In the genomic region with DNA sequence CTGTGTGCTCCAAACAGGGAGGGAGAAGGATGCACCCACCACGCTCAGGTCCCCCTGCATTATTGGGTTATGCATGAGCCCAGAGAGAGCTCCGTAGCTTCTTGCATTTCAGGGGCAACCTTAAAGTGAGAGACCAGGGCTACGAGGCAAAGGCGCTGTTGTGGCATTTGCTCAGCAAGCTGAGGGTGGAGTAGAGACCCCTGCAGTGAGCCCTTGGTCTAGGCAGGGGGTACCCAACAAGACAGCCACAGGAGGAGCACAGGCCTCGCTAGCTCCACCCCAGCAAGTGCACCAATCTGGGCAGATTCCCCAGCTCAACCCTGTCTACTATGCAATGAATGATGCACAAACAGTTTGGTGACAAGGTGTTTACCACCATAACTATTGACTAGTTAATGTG, we compare ENCODE assay signal across 8 cellular contexts.
"Had no signal": no experiment of that assay in that cellular context is flagged by ENCODE, and none has a peak within 500 bp of the region (broad histone marks: within the 10 kb centered on the region; RNA-seq: fewer than 3 reads in every experiment).

No MANE protein-coding gene starts in this region.

- DNase-seq: GDM1, GF-D8 had no signal

- FAIRE-seq: G401.6, GM12878, GM12891, GM12892, GM18507, GM19239 had no signal

- H3K4me3 ChIP-seq: GM12878 had no signal

- ATAC-seq: GM12878 had no signal
